ENCODE assay signal across 23 cellular contexts in the genomic region with DNA sequence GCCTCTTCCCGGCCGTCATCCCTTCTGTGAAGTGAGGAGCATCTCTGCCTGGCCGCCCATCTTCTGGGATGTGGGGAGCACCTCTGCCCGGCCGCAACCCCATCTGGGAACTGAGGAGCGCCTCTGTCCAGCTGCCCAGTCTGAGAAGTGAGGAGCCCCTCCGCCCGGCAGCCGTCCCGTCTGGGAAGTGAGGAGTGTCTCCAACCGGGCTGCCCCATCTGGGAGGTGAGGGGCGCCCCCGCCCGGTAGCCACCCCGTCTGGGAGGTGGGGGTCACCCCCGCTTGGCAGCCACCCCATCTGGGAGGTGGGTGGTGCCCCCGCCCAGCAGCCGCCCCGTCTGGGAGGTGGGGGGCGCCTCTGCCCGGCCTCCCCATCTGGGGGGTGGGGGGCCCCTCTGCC.
"Had no signal": no experiment of that assay in that cellular context is flagged by ENCODE, and none has a peak within 500 bp of the region (broad histone marks: within the 10 kb centered on the region; RNA-seq: fewer than 3 reads in every experiment).

No MANE protein-coding gene starts in this region.

- H3K27me3 Mint-ChIP-seq: naive B cell; naive thymus-derived CD8-positive, alpha-beta T cell; natural killer cell treated with Interleukin-12 subunit alpha and Interleukin-12 subunit beta and Interleukin-15 and Interleukin-18, amount 100 ng/mL, for 72 hours; progenitor cell of endocrine pancreas; stimulated activated naive B cell treated with anti-CD40 and anti-IgM and Interleukin-4, amounts not matched to agents 10 μg/mL and 1 μg/mL and 100 μg/mL, for 72 hours had no signal

- ATAC-seq: naive thymus-derived CD8-positive, alpha-beta T cell; natural killer cell treated with Interleukin-12 subunit alpha and Interleukin-12 subunit beta and Interleukin-15 and Interleukin-18, amount 100 ng/mL, for 72 hours; psoas muscle; right cardiac atrium; right lobe of liver; stimulated activated effector memory CD8-positive, alpha-beta T cell treated with anti-CD3 and anti-CD28 coated beads, Interleukin-12 subunit alpha, Interleukin-12 subunit beta, amount 100 ng/mL, for 72 hours; stimulated activated naive B cell treated with anti-CD40 and anti-IgM and Interleukin-4, amounts not matched to agents 10 μg/mL and 1 μg/mL and 100 μg/mL, for 72 hours had no signal

- H3K4me3 Mint-ChIP-seq: naive B cell; naive thymus-derived CD8-positive, alpha-beta T cell; natural killer cell treated with Interleukin-12 subunit alpha and Interleukin-12 subunit beta and Interleukin-15 and Interleukin-18, amount 100 ng/mL, for 72 hours; nephron progenitor cell; neural crest cell; stimulated activated effector memory CD8-positive, alpha-beta T cell treated with anti-CD3 and anti-CD28 coated beads, Interleukin-12 subunit alpha, Interleukin-12 subunit beta, amount 100 ng/mL, for 72 hours; stimulated activated naive B cell treated with anti-CD40 and anti-IgM and Interleukin-4, amounts not matched to agents 10 μg/mL and 1 μg/mL and 100 μg/mL, for 72 hours had no signal

- DNase-seq: naive B cell; naive thymus-derived CD8-positive, alpha-beta T cell; nephron progenitor cell; nucleus accumbens; ovary; psoas muscle; right lobe of liver; sigmoid colon; small intestine; stimulated activated CD4-positive, alpha-beta T cell treated with anti-CD3 and anti-CD28 coated beads, Interleukin-15, amount 100 ng/mL, for 24 hours; stimulated activated CD4-positive, alpha-beta T cell treated with anti-CD3 and anti-CD28 coated beads, Interleukin-2, amount 100 ng/mL, for 24 hours; stimulated activated CD4-positive, alpha-beta T cell treated with anti-CD3 and anti-CD28 coated beads, Interleukin-2, amount 100 ng/mL, for 48 hours; stimulated activated CD4-positive, alpha-beta T cell treated with anti-CD3 and anti-CD28 coated beads, Interleukin-4, amount 100 ng/mL, for 24 hours; stimulated activated naive B cell treated with anti-CD40 and anti-IgM and Interleukin-4, amounts not matched to agents 10 μg/mL and 1 μg/mL and 100 μg/mL, for 72 hours; stimulated activated naive CD4-positive, alpha-beta T cell treated with Interleukin-2 at 50 U/mL for 16 hours; stomach; thyroid gland; trophoblast cell had no signal

- H3K4me1 Mint-ChIP-seq: naive B cell; naive thymus-derived CD8-positive, alpha-beta T cell; nephron progenitor cell; neural crest cell; stimulated activated effector memory CD8-positive, alpha-beta T cell treated with anti-CD3 and anti-CD28 coated beads, Interleukin-12 subunit alpha, Interleukin-12 subunit beta, amount 100 ng/mL, for 72 hours; stimulated activated naive B cell treated with anti-CD40 and anti-IgM and Interleukin-4, amounts not matched to agents 10 μg/mL and 1 μg/mL and 100 μg/mL, for 72 hours had no signal

- H3K27ac Mint-ChIP-seq: naive thymus-derived CD8-positive, alpha-beta T cell; natural killer cell treated with Interleukin-12 subunit alpha and Interleukin-12 subunit beta and Interleukin-15 and Interleukin-18, amount 100 ng/mL, for 72 hours; nephron progenitor cell; progenitor cell of endocrine pancreas; stimulated activated effector memory CD8-positive, alpha-beta T cell treated with anti-CD3 and anti-CD28 coated beads, Interleukin-12 subunit alpha, Interleukin-12 subunit beta, amount 100 ng/mL, for 72 hours; stimulated activated naive B cell treated with anti-CD40 and anti-IgM and Interleukin-4, amounts not matched to agents 10 μg/mL and 1 μg/mL and 100 μg/mL, for 72 hours had no signal
